27 cellular contexts compared by ENCODE assay signal in genomic region chr4:97185233-97185632, GRCh38.
"Had no signal": no experiment of that assay in that cellular context is flagged by ENCODE, and none has a peak within 500 bp of the region (broad histone marks: within the 10 kb centered on the region; RNA-seq: fewer than 3 reads in every experiment).

No MANE protein-coding gene starts in this region.

- H3K79me2 ChIP-seq: hepatocyte had no signal

- H3K36me3 Mint-ChIP-seq: naive thymus-derived CD8-positive, alpha-beta T cell; stimulated activated memory B cell treated with anti-CD40 and anti-IgM and Interleukin-4, amounts not matched to agents 10 μg/mL and 1 μg/mL and 100 μg/mL, for 72 hours; type B pancreatic cell had no signal

- H3K36me3 ChIP-seq: esophagus muscularis mucosa, gastroesophageal sphincter, heart left ventricle, left lung, neutrophil, prostate gland, sigmoid colon, spleen, tibial artery had no signal

- H3K27ac Mint-ChIP-seq: mesothelial cell of epicardium; naive thymus-derived CD8-positive, alpha-beta T cell; nephron progenitor cell; stimulated activated memory B cell treated with anti-CD40 and anti-IgM and Interleukin-4, amounts not matched to agents 10 μg/mL and 1 μg/mL and 100 μg/mL, for 72 hours; type B pancreatic cell had no signal

- H3K4me3 Mint-ChIP-seq: mesothelial cell of epicardium; naive thymus-derived CD8-positive, alpha-beta T cell; nephron progenitor cell; stimulated activated memory B cell treated with anti-CD40 and anti-IgM and Interleukin-4, amounts not matched to agents 10 μg/mL and 1 μg/mL and 100 μg/mL, for 72 hours; type B pancreatic cell had no signal

- ATAC-seq: foreskin keratinocyte; gastroesophageal sphincter; heart left ventricle; left cardiac atrium; left lung; naive thymus-derived CD8-positive, alpha-beta T cell; right cardiac atrium; stimulated activated memory B cell treated with anti-CD40 and anti-IgM and Interleukin-4, amounts not matched to agents 10 μg/mL and 1 μg/mL and 100 μg/mL, for 72 hours; stimulated activated naive CD8-positive, alpha-beta T cell treated with anti-CD3 and anti-CD28 coated beads, Interleukin-15, Interleukin-2, amounts not matched to agents 100 U/mL and 50 U/mL, for 24 hours had no signal

- H3K4me1 ChIP-seq: esophagus muscularis mucosa, foreskin keratinocyte, gastroesophageal sphincter, heart left ventricle, left lung, prostate gland, sigmoid colon, spleen, testis, tibial artery had no signal

- H3K9me3 ChIP-seq: esophagus muscularis mucosa, gastroesophageal sphincter, neutrophil, prostate gland, testis, tibial artery had no signal

- H3K9me3 Mint-ChIP-seq: stimulated activated memory B cell treated with anti-CD40 and anti-IgM and Interleukin-4, amounts not matched to agents 10 μg/mL and 1 μg/mL and 100 μg/mL, for 72 hours had no signal

- DNase-seq: dermis blood vessel endothelial cell; effector memory CD4-positive, alpha-beta T cell; foreskin keratinocyte; heart left ventricle; kidney; left cardiac atrium; left lung; mesenchymal stem cell; naive thymus-derived CD8-positive, alpha-beta T cell; nephron progenitor cell; right cardiac atrium; sigmoid colon; spleen; stimulated activated CD4-positive, alpha-beta T cell treated with anti-CD3 and anti-CD28 coated beads, Interleukin-4, amount 100 ng/mL, for 4 hours; stimulated activated naive CD8-positive, alpha-beta T cell treated with anti-CD3 and anti-CD28 coated beads, Interleukin-15, Interleukin-2, amounts not matched to agents 100 U/mL and 50 U/mL, for 24 hours; substantia nigra; testis; tibial artery had no signal

- H3K4me1 Mint-ChIP-seq: stimulated activated memory B cell treated with anti-CD40 and anti-IgM and Interleukin-4, amounts not matched to agents 10 μg/mL and 1 μg/mL and 100 μg/mL, for 72 hours had no signal

- H2AFZ ChIP-seq: hepatocyte had no signal

- H3K4me2 ChIP-seq: hepatocyte had no signal

- H3K27me3 ChIP-seq: esophagus muscularis mucosa, foreskin keratinocyte, gastroesophageal sphincter, heart left ventricle, hepatocyte, left lung, neutrophil, sigmoid colon, spleen, testis, tibial artery had no signal

- H3K27ac ChIP-seq: coronary artery, esophagus muscularis mucosa, foreskin keratinocyte, gastroesophageal sphincter, heart left ventricle, hepatocyte, left lung, neutrophil, prostate gland, sigmoid colon, spleen, testis, tibial artery had no signal

- H3K27me3 Mint-ChIP-seq: naive thymus-derived CD8-positive, alpha-beta T cell; stimulated activated memory B cell treated with anti-CD40 and anti-IgM and Interleukin-4, amounts not matched to agents 10 μg/mL and 1 μg/mL and 100 μg/mL, for 72 hours; type B pancreatic cell had no signal

- H3K4me3 ChIP-seq: coronary artery, esophagus muscularis mucosa, gastroesophageal sphincter, heart left ventricle, hepatocyte, left lung, prostate gland, sigmoid colon, spleen, testis, tibial artery had no signal
